ENCODE assay signal across 21 cellular contexts in the genomic region with DNA sequence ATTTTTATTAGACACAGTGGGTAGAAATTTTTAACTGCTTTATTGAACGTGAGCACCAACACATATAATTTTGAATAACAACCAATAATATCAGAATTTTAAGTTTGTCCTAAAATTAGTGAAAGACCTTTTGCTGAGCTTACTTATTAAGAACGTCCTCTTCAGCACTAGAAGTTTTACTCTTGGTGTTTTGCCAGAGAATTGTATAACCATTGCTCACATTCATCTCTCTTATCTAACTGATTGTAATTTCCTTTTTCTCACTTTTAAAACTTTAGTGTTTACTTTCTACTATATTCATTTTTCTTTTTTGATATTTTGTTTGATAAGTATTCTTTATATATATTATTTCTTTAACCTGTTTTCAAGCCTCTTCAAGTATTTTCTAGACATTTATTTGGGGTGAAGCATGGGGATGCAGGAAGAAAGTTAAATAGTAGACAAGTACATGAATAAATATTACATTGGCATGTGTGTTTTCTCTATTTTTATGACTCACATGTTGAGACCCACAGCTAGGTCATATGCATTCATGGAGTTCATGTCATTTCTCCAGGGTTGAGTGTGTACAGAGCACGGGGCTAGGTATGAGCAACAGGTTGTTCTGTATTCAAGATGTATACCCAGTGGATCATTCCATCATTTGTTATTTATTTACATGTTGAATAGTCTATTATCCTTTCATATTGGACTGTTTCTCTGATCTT.
A peak's percentile ranks its signal among the peaks of the same experiment; 100 is the strongest.
DNase-seq lines count a peak whose midpoint lies in the region; ATAC-seq, FAIRE-seq and TF ChIP-seq lines count a peak whose summit lies in the region.
"Had no signal": no experiment of that assay in that cellular context is flagged by ENCODE, and none has a peak within 500 bp of the region (broad histone marks: within the 10 kb centered on the region; RNA-seq: fewer than 3 reads in every experiment).

No MANE protein-coding gene starts in this region.

- H3K27me3 ChIP-seq in adipocyte (replicated peaks; ENCODE audit: control insufficient read depth, insufficient read depth, low read length) (no peaks in the 10 kb centered on the region), small intestine (ENCODE audit: control insufficient read depth in 2 of 2, insufficient read depth in 2 of 2, low read length in 2 of 2) (no peaks in the 10 kb centered on the region), gastrocnemius medialis (no peaks in the 10 kb centered on the region), tibial artery (no peaks in the 10 kb centered on the region)
- H3K27me3 ChIP-seq: right atrium auricular region, transverse colon had no signal

- in situ Hi-C loops in gastrocnemius medialis (cut with MboI; ENCODE audit: low sequenced_read_pairs in 4 of 4): loop anchor here in 2 of 4 donors (25.0 kb wide), 1 partner anchor 363 kb away; no protein-coding TSS in a partner anchor

- ATAC-seq in gastrocnemius medialis: no peak
- ATAC-seq: activated CD8-positive, alpha-beta memory T cell treated with anti-CD3 and anti-CD28 coated beads, Interleukin-2, amount 10 ng/mL, durations not matched to agents 7 days and 5 days; left ventricle myocardium superior; natural killer cell treated with Interleukin-12 subunit alpha and Interleukin-12 subunit beta and Interleukin-15 and Interleukin-18, amount 100 ng/mL, for 72 hours had no signal

- DNase-seq in HPDE6-E6E7 (ENCODE audit: extremely low spot score) (peak; percentile 15), adipocyte (ENCODE audit: low read depth) (peak; percentile 44), fibroblast of the aortic adventitia (ENCODE audit: low read depth) (peak; percentile 79), small intestine (peak; percentile 1), gastrocnemius medialis (no peak), NCI-H748 (lab: John Stamatoyannopoulos, UW; ENCODE audit: unreplicated experiment) (no peak), NCI-H1105 (lab: John Stamatoyannopoulos, UW) (no peak), tibial artery (no peak)
- DNase-seq: activated B cell treated with CpG ODN at 0.5 μM for 24 hours; activated CD8-positive, alpha-beta memory T cell treated with anti-CD3 and anti-CD28 coated beads, Interleukin-2, amount 10 ng/mL, durations not matched to agents 7 days and 5 days; activated naive CD4-positive, alpha-beta T cell; caudate nucleus; endodermal cell; GDM1; hippocampal formation; left ventricle myocardium superior; NCI-H1092; stimulated activated CD4-positive, alpha-beta T cell treated with anti-CD3 and anti-CD28 coated beads, Interleukin-4, amount 100 ng/mL, for 1 hour; transverse colon had no signal

- no peak for TF ChIP-seq CTCF in fibroblast of the aortic adventitia (IDR thresholded peaks at IDR 0.05; ENCODE audit: insufficient read depth, low read length)
- TF ChIP-seq CTCF in gastrocnemius medialis (IDR thresholded peaks at IDR 0.05 in 4 of 5, conservative IDR thresholded peaks at IDR 0.05 in 1 of 5): no peak
- TF ChIP-seq CTCF in tibial artery (IDR thresholded peaks at IDR 0.05): no peak

- intact Hi-C loops in gastrocnemius medialis (cut with DNase I; ENCODE audit: low total_unique reads): no loop called here
- intact Hi-C loops in tibial artery (cut with DNase I; ENCODE audit: low total_unique reads): no loop called here

- H3K9me3 ChIP-seq in adipocyte (ENCODE audit: control insufficient read depth, low read length) (no peaks in the 10 kb centered on the region), small intestine (ENCODE audit: control insufficient read depth, low read depth) (no peaks in the 10 kb centered on the region), gastrocnemius medialis (no peaks in the 10 kb centered on the region), tibial artery (no peaks in the 10 kb centered on the region)
- H3K9me3 ChIP-seq: right atrium auricular region, transverse colon had no signal

- 46 to 54% (median 49%) methylated on average over 3 of the region's 3 CpGs for WGBS in small intestine, 3 donors

- H3K4me3 ChIP-seq in adipocyte (ENCODE audit: low read length) (no peak overlapping the region), fibroblast of the aortic adventitia (ENCODE audit: low read depth, low read length) (no peak overlapping the region), small intestine (ENCODE audit: low read depth in 1 of 2, low read length in 2 of 2) (no peak overlapping the region), gastrocnemius medialis (no peak overlapping the region), tibial artery (no peak overlapping the region)
- H3K4me3 ChIP-seq: right atrium auricular region, transverse colon had no signal

- no peak for TF ChIP-seq POLR2A in gastrocnemius medialis (IDR thresholded peaks at IDR 0.05)

- FAIRE-seq in small intestine (lab: Jason Lieb, UNC): no peak

- H3K27ac ChIP-seq in small intestine (ENCODE audit: low read depth in 1 of 2, low read length in 1 of 2) (no peak overlapping the region), gastrocnemius medialis (no peak overlapping the region), tibial artery (no peak overlapping the region)
- H3K27ac ChIP-seq: right atrium auricular region, transverse colon had no signal

- no peaks in the 10 kb centered on the region for H3K36me3 ChIP-seq in adipocyte (ENCODE audit: control insufficient read depth, insufficient read depth, low read length, severe bottlenecking)
- no peaks in the 10 kb centered on the region for H3K36me3 ChIP-seq in small intestine (ENCODE audit: control insufficient read depth in 2 of 2, insufficient read depth in 2 of 2, low read length in 2 of 2)
- H3K36me3 ChIP-seq in gastrocnemius medialis: no peaks in the 10 kb centered on the region
- no peaks in the 10 kb centered on the region for H3K36me3 ChIP-seq in tibial artery
- H3K36me3 ChIP-seq: right atrium auricular region, transverse colon had no signal

- H3K4me1 ChIP-seq in adipocyte (ENCODE audit: control insufficient read depth, insufficient read depth, low read length): peaks cover 7% of the 10 kb centered on the region
- H3K4me1 ChIP-seq in small intestine (ENCODE audit: control insufficient read depth in 2 of 2, insufficient read depth in 1 of 2, low read depth in 1 of 2, low read length in 1 of 2): no peaks in the 10 kb centered on the region
- no peaks in the 10 kb centered on the region for H3K4me1 ChIP-seq in gastrocnemius medialis
- H3K4me1 ChIP-seq in tibial artery: no peaks in the 10 kb centered on the region
- H3K4me1 ChIP-seq: right atrium auricular region, transverse colon had no signal

- H3K9ac ChIP-seq in adipocyte (ENCODE audit: low read length): no peak overlapping the region

Comparison
In these comparisons a context has a peak if more than half of its experiments do, and no peak if none do; other contexts are left out.
1. DNase-seq: peak in HPDE6-E6E7 (single experiment), adipocyte (single experiment), fibroblast of the aortic adventitia (single experiment) and small intestine (single experiment); none in gastrocnemius medialis (0 of 2), NCI-H748 (single experiment), NCI-H1105 (single experiment) and tibial artery (0 of 2).